In genomic region chr1:6447016-6447817, GRCh38 we compare ENCODE assay signal across 7 cellular contexts. TPM values are rescaled to one million over a fixed set of nuclear protein-coding genes. Genes with fewer than 3 reads are reported as not detected.
DNase-seq lines count a peak whose midpoint lies in the region; ATAC-seq and TF ChIP-seq lines count a peak whose summit lies in the region.

No MANE protein-coding gene starts in this region.

- H3K27me3 Mint-ChIP-seq in neural crest cell (ENCODE audit: low read depth), result peaks cover 41% of the 10 kb centered on the region
- H3K27me3 Mint-ChIP-seq in activated T-helper 2 cell treated with anti-CD3 and anti-CD28 coated beads, Interferon-gamma antibody, Interleukin-2, Interleukin-4, amounts not matched to agents 10 μg/mL and 5 μg/mL and 100 μg/mL, durations not matched to agents 14 hours and 24 hours and 36 hours (ENCODE audit: low read depth), result peaks cover 38% of the 10 kb centered on the region

- peak overlapping the region; percentile 41 for H3K4me2 ChIP-seq in Karpas-422 (ENCODE audit: low read depth, low read length, poor library complexity, severe bottlenecking)

- H3K9ac ChIP-seq in ES-I3 (ENCODE audit: low read depth, low read length) (peak overlapping the region; percentile 45), Karpas-422 (ENCODE audit: low read length) (no peak overlapping the region), colonic mucosa (ENCODE audit: low read depth in 2 of 2, low read length in 2 of 2) (peak overlapping the region; percentile 34 to 56)

- no peaks in the 10 kb centered on the region; the same call in 1 of the 2 replicates for H4K20me1 ChIP-seq in Karpas-422 (ENCODE audit: insufficient read depth, low read depth, low read length)

- H3K9me2 ChIP-seq in Karpas-422 (replicated peaks; ENCODE audit: insufficient read depth, low read length), result no peaks in the 10 kb centered on the region

- no peaks in the 10 kb centered on the region for H3K9me3 ChIP-seq in ES-I3 (ENCODE audit: control insufficient read depth, insufficient read depth, low read length)
- H3K9me3 ChIP-seq in Karpas-422 (ENCODE audit: low read length), result no peaks in the 10 kb centered on the region
- no peaks in the 10 kb centered on the region for H3K9me3 ChIP-seq in colonic mucosa

- peak overlapping the region; percentile 49 for H3K4me3 Mint-ChIP-seq in neural crest cell
- no peak overlapping the region for H3K4me3 Mint-ChIP-seq in activated T-helper 2 cell treated with anti-CD3 and anti-CD28 coated beads, Interferon-gamma antibody, Interleukin-2, Interleukin-4, amounts not matched to agents 10 μg/mL and 5 μg/mL and 100 μg/mL, durations not matched to agents 14 hours and 24 hours and 36 hours (ENCODE audit: low read depth)

- H3K4me1 ChIP-seq in ES-I3 (ENCODE audit: insufficient read depth, low read length) (peaks cover 13% of the 10 kb centered on the region; the same call in 1 of the 2 replicates), Karpas-422 (ENCODE audit: low read length) (peaks cover 13% of the 10 kb centered on the region), colonic mucosa (peaks cover 9% of the 10 kb centered on the region)

- TF ChIP-seq CTCF in colonic mucosa (IDR thresholded peaks at IDR 0.05), result no peak
- TF ChIP-seq CTCF in neural crest cell (conservative IDR thresholded peaks at IDR 0.05), result no peak

- no peaks in the 10 kb centered on the region for H3K79me2 ChIP-seq in Karpas-422 (ENCODE audit: low read length)

- no peak for ATAC-seq in GM18867 (IDR thresholded peaks at IDR 0.05; ENCODE audit: unreplicated experiment)

- H3K4me3 ChIP-seq in Karpas-422 (ENCODE audit: low read length) (peak overlapping the region; percentile 19; the same call in 1 of the 2 replicates), colonic mucosa (peak overlapping the region; percentile 35)

- no peak overlapping the region for H3K27ac Mint-ChIP-seq in neural crest cell (ENCODE audit: unreplicated experiment)
- no peak overlapping the region for H3K27ac Mint-ChIP-seq in activated T-helper 2 cell treated with anti-CD3 and anti-CD28 coated beads, Interferon-gamma antibody, Interleukin-2, Interleukin-4, amounts not matched to agents 10 μg/mL and 5 μg/mL and 100 μg/mL, durations not matched to agents 14 hours and 24 hours and 36 hours

- H3K27me3 ChIP-seq in Karpas-422 (ENCODE audit: low read length) (no peaks in the 10 kb centered on the region), colonic mucosa (peaks cover 20% of the 10 kb centered on the region)

- no peaks in the 10 kb centered on the region for H3K9me3 Mint-ChIP-seq in neural crest cell
- no peaks in the 10 kb centered on the region for H3K9me3 Mint-ChIP-seq in activated T-helper 2 cell treated with anti-CD3 and anti-CD28 coated beads, Interferon-gamma antibody, Interleukin-2, Interleukin-4, amounts not matched to agents 10 μg/mL and 5 μg/mL and 100 μg/mL, durations not matched to agents 14 hours and 24 hours and 36 hours

- DNase-seq in Karpas-422 (no peak), colonic mucosa (no peak), neural crest cell (ENCODE audit: low read depth, low spot score) (peak; percentile 65)
- DNase-seq in activated T-helper 2 cell treated with anti-CD3 and anti-CD28 coated beads, Interferon-gamma antibody, Interleukin-2, Interleukin-4, amounts not matched to agents 10 μg/mL and 5 μg/mL and 100 μg/mL, durations not matched to agents 14 hours and 24 hours and 36 hours (ENCODE audit: low spot score), result no peak
- no peak for DNase-seq in activated CD4-positive, alpha-beta T cell treated with anti-CD3 and anti-CD28 coated beads, Interleukin-2, amount 50 U/mL, for 4 hours

- intact Hi-C loops in colonic mucosa (cut with DNase I), result no loop called here
- intact Hi-C loops in activated T-helper 2 cell treated with anti-CD3 and anti-CD28 coated beads, Interferon-gamma antibody, Interleukin-2, Interleukin-4, amounts not matched to agents 10 μg/mL and 5 μg/mL and 100 μg/mL, durations not matched to agents 14 hours and 24 hours and 36 hours (cut with micrococcal nuclease), result no loop called here

- no peak overlapping the region for H2AFZ ChIP-seq in Karpas-422 (ENCODE audit: low read length)

- H3K27ac ChIP-seq in Karpas-422 (ENCODE audit: low read length), result no peak overlapping the region
- H3K27ac ChIP-seq in colonic mucosa, result no peak overlapping the region

- no peaks in the 10 kb centered on the region for H3K36me3 Mint-ChIP-seq in neural crest cell (ENCODE audit: low read depth)
- H3K36me3 Mint-ChIP-seq in activated T-helper 2 cell treated with anti-CD3 and anti-CD28 coated beads, Interferon-gamma antibody, Interleukin-2, Interleukin-4, amounts not matched to agents 10 μg/mL and 5 μg/mL and 100 μg/mL, durations not matched to agents 14 hours and 24 hours and 36 hours (ENCODE audit: low read depth), result no peaks in the 10 kb centered on the region

- peaks cover 14% of the 10 kb centered on the region for H3K4me1 Mint-ChIP-seq in neural crest cell
- peaks cover 9% of the 10 kb centered on the region for H3K4me1 Mint-ChIP-seq in activated T-helper 2 cell treated with anti-CD3 and anti-CD28 coated beads, Interferon-gamma antibody, Interleukin-2, Interleukin-4, amounts not matched to agents 10 μg/mL and 5 μg/mL and 100 μg/mL, durations not matched to agents 14 hours and 24 hours and 36 hours (ENCODE audit: low read depth)

- H3K36me3 ChIP-seq in ES-I3 (ENCODE audit: insufficient read depth, low read length) (no peaks in the 10 kb centered on the region), Karpas-422 (ENCODE audit: insufficient read depth, low read length) (no peaks in the 10 kb centered on the region), colonic mucosa (no peaks in the 10 kb centered on the region)

RNA-seq across cellular contexts. Expression of gene TNFRSF25, which starts 18.8 kb away (rescaled TPM):
- 0.58 TPM in 1 of 2 replicates, not detected in the other for total RNA-seq in Karpas-422 (2014; rRNA removed; shearing (Covaris generic); ENCODE audit: low replicate concordance)
- total RNA-seq in colonic mucosa (10 to 100 TPM; 33.1 to 87.1 TPM), neural crest cell (23.4 and 26.1 TPM in 2 replicates)
- total RNA-seq in activated T-helper 2 cell treated with anti-CD3 and anti-CD28 coated beads, Interferon-gamma antibody, Interleukin-2, Interleukin-4, amounts not matched to agents 10 μg/mL and 5 μg/mL and 100 μg/mL, durations not matched to agents 14 hours and 24 hours and 36 hours, result 88.0 and 89.7 TPM in 2 replicates

RNA-seq across cellular contexts. Expression of gene ESPN, which starts 22.6 kb away (rescaled TPM):
- not detected in 2 replicates for total RNA-seq in Karpas-422 (2014; rRNA removed; shearing (Covaris generic); ENCODE audit: low replicate concordance)
- total RNA-seq in colonic mucosa, result 10 to 100 TPM; 74.3 to 98.0 TPM
- 1.7 and 4.3 TPM in 2 replicates for total RNA-seq in neural crest cell
- 0.87 and 1.0 TPM in 2 replicates for total RNA-seq in activated T-helper 2 cell treated with anti-CD3 and anti-CD28 coated beads, Interferon-gamma antibody, Interleukin-2, Interleukin-4, amounts not matched to agents 10 μg/mL and 5 μg/mL and 100 μg/mL, durations not matched to agents 14 hours and 24 hours and 36 hours

RNA-seq across cellular contexts. Expression of gene HES2, which starts 27.5 kb away (rescaled TPM):
- not detected in 2 replicates for total RNA-seq in Karpas-422 (2014; rRNA removed; shearing (Covaris generic); ENCODE audit: low replicate concordance)
- total RNA-seq in colonic mucosa (10 to 100 TPM; 14.2 to 24.0 TPM), neural crest cell (0.07 TPM in 1 of 2 replicates, not detected in the other)
- 0.21 and 0.51 TPM in 2 replicates for total RNA-seq in activated T-helper 2 cell treated with anti-CD3 and anti-CD28 coated beads, Interferon-gamma antibody, Interleukin-2, Interleukin-4, amounts not matched to agents 10 μg/mL and 5 μg/mL and 100 μg/mL, durations not matched to agents 14 hours and 24 hours and 36 hours

RNA-seq across cellular contexts. Expression of gene PLEKHG5, which starts 44.2 kb away (rescaled TPM):
- 0.25 TPM in 1 of 2 replicates, not detected in the other for total RNA-seq in Karpas-422 (2014; rRNA removed; shearing (Covaris generic); ENCODE audit: low replicate concordance)
- total RNA-seq in colonic mucosa (10 to 100 TPM; 13.9 to 19.6 TPM), neural crest cell (28.9 and 31.7 TPM in 2 replicates)
- 1.1 and 1.6 TPM in 2 replicates for total RNA-seq in activated T-helper 2 cell treated with anti-CD3 and anti-CD28 coated beads, Interferon-gamma antibody, Interleukin-2, Interleukin-4, amounts not matched to agents 10 μg/mL and 5 μg/mL and 100 μg/mL, durations not matched to agents 14 hours and 24 hours and 36 hours

RNA-seq across cellular contexts. Expression of gene ACOT7, which starts 53.6 kb away (rescaled TPM):
- 11.8 and 25.9 TPM in 2 replicates for total RNA-seq in Karpas-422 (2014; rRNA removed; shearing (Covaris generic); ENCODE audit: low replicate concordance)
- total RNA-seq in colonic mucosa, result 100 to 1,000 TPM in 1 of 2 donors, 10 to 100 TPM in 1; 48.7 to 125 TPM
- 107 and 110 TPM in 2 replicates for total RNA-seq in neural crest cell
- total RNA-seq in activated T-helper 2 cell treated with anti-CD3 and anti-CD28 coated beads, Interferon-gamma antibody, Interleukin-2, Interleukin-4, amounts not matched to agents 10 μg/mL and 5 μg/mL and 100 μg/mL, durations not matched to agents 14 hours and 24 hours and 36 hours, result 128 and 132 TPM in 2 replicates

Comparison
In these comparisons a context has a peak if more than half of its experiments do, and no peak if none do; other contexts are left out.
1. RNA of gene TNFRSF25, which starts 18.8 kb away (total RNA-seq): 88.0 to 89.7 TPM in activated T-helper 2 cell treated with anti-CD3 and anti-CD28 coated beads, Interferon-gamma antibody, Interleukin-2, Interleukin-4, amounts not matched to agents 10 μg/mL and 5 μg/mL and 100 μg/mL, durations not matched to agents 14 hours and 24 hours and 36 hours, 33.1 to 87.1 TPM in colonic mucosa and 23.4 to 26.1 TPM in neural crest cell; 0.58 TPM in Karpas-422; every median in the first group is over 10 times any median in the second.
2. RNA of gene ESPN, which starts 22.6 kb away (total RNA-seq): 74.3 to 98.0 TPM in colonic mucosa; 1.7 to 4.3 TPM in neural crest cell, 0.87 to 1.0 TPM in activated T-helper 2 cell treated with anti-CD3 and anti-CD28 coated beads, Interferon-gamma antibody, Interleukin-2, Interleukin-4, amounts not matched to agents 10 μg/mL and 5 μg/mL and 100 μg/mL, durations not matched to agents 14 hours and 24 hours and 36 hours and not detected in Karpas-422; every median in the first group is over 10 times any median in the second.
3. RNA of gene HES2, which starts 27.5 kb away (total RNA-seq): 14.2 to 24.0 TPM in colonic mucosa; 0.21 to 0.51 TPM in activated T-helper 2 cell treated with anti-CD3 and anti-CD28 coated beads, Interferon-gamma antibody, Interleukin-2, Interleukin-4, amounts not matched to agents 10 μg/mL and 5 μg/mL and 100 μg/mL, durations not matched to agents 14 hours and 24 hours and 36 hours, 0.07 TPM in neural crest cell and not detected in Karpas-422; every median in the first group is over 10 times any median in the second.